In the genomic region with DNA sequence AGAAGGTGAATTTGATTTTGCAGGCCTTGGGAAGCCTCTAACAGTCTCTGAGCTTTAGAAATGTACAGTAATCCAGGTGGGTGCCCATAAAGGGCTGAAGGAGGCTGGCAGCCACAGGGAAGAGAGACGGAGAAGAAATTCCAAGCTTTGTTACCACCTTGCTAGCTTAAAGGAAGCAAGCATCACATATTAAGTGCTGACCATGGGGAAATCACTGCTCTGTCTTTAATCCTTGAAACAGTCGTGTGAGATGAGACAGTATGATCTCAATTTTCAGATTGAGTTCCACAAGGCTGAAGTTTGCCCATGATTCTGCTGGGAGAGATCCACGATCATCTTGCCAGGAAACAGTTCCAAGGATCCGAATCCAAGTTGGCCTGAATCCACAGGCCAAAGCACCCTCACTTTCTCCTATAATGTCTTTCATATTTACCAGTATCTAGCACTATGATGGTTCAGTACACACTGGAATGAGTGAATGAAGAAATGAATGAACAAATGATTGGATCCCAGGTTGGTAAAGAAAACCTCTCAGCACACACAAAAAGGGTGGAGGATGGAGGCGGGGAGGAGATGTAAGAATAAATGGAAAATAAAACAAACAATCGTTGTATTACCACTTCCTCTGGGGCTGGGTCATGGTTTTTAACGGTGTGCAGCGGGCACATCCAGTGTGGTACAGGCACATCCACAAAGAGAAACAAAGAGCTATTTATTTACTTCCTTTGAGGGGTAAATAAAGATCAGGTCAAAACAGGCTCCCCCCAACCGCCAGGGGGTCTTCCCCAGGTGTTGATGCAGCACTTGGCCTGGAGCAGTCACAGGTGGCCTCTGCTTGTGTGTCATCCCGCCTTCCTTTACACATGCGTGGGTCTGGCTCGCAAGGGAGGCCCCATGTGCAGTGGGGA, we compare ENCODE assay signal across 8 cellular contexts.
DNase-seq lines count a peak whose midpoint lies in the region; ATAC-seq and TF ChIP-seq lines count a peak whose summit lies in the region.

No MANE protein-coding gene starts in this region.

- TF ChIP-seq POLR2A in erythroblast (IDR thresholded peaks at IDR 0.05; ENCODE audit: low read length) = peak; percentile 11

- peak; percentile 57 for DNase-seq in activated CD4-positive, CD25-positive, alpha-beta regulatory T cell treated with anti-CD3 and anti-CD28 coated beads, Interleukin-2, amount 50 U/mL, for 72 hours
- DNase-seq in erythroblast (lab: John Stamatoyannopoulos, UW) (no peak), Kasumi-1 (lab: John Stamatoyannopoulos, UW) (no peak), NCI-H1694 treated with DMSO at 0.1 percent for 48 hours (lab: John Stamatoyannopoulos, UW) (no peak), GDM1 (lab: John Stamatoyannopoulos, UW) (no peak)
- DNase-seq in stimulated activated naive CD4-positive, alpha-beta T cell (lab: John Stamatoyannopoulos, UW) = peak; percentile 43 to 81 (median 64)

- peak; percentile 31 for ATAC-seq in GM21619 (IDR thresholded peaks at IDR 0.05; ENCODE audit: unreplicated experiment)
- no peak for ATAC-seq in GM21515 (IDR thresholded peaks at IDR 0.05; ENCODE audit: unreplicated experiment)

Comparison
In these comparisons a context has a peak if more than half of its experiments do, and no peak if none do; other contexts are left out.
1. DNase-seq: peak in activated CD4-positive, CD25-positive, alpha-beta regulatory T cell treated with anti-CD3 and anti-CD28 coated beads, Interleukin-2, amount 50 U/mL, for 72 hours (single experiment) and stimulated activated naive CD4-positive, alpha-beta T cell (6 of 6); none in erythroblast (0 of 2), Kasumi-1 (0 of 2), NCI-H1694 treated with DMSO at 0.1 percent for 48 hours (single experiment) and GDM1 (single experiment).